28 cellular contexts compared by ENCODE assay signal in the genomic region with DNA sequence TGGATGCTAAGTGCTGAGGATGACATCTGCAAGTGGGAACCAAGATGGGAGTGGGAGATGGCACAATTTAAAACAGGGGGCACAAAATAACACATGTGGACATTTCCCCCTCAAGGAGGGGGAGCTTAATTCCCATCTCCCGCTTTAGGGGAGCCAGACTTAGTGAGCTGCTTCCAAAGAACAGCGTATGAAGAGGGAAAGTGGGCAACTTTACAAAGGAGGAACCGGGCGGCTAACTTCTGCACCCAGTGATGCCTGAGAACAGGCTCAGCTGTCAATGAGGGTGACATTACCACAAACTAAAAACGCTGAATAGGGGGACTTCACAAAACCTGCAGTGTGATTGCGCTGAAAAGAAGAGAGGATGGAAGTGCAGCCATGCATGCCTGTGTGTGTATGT.
"Had no signal": no experiment of that assay in that cellular context is flagged by ENCODE, and none has a peak within 500 bp of the region (broad histone marks: within the 10 kb centered on the region; RNA-seq: fewer than 3 reads in every experiment).

No MANE protein-coding gene starts in this region.

- H3K4me1 ChIP-seq: breast epithelium had no signal

- H3K4me3 ChIP-seq: adrenal gland, body of pancreas, breast epithelium had no signal

- H3K4me2 ChIP-seq: KMS-11 had no signal

- H3K36me3 ChIP-seq: adrenal gland, breast epithelium had no signal

- ATAC-seq: activated CD8-positive, alpha-beta memory T cell treated with anti-CD3 and anti-CD28 coated beads, Interleukin-2, amount 10 ng/mL, durations not matched to agents 7 days and 5 days; body of pancreas; Panc1 had no signal

- DNase-seq: activated B cell treated with CpG ODN at 0.5 μM for 24 hours; activated CD4-positive, alpha-beta memory T cell treated with anti-CD3 and anti-CD28 coated beads for 36 hours; activated CD4-positive, alpha-beta T cell treated with anti-CD3 and anti-CD28 coated beads for 4 hours; activated CD4-positive, alpha-beta T cell treated with anti-CD3 and anti-CD28 coated beads, Interleukin-2, amount 50 U/mL, for 1 hour; activated CD4-positive, CD25-positive, alpha-beta regulatory T cell treated with anti-CD3 and anti-CD28 coated beads, Interleukin-2, amount 50 U/mL, for 72 hours; activated CD8-positive, alpha-beta memory T cell treated with anti-CD3 and anti-CD28 coated beads for 24 hours; activated CD8-positive, alpha-beta memory T cell treated with anti-CD3 and anti-CD28 coated beads, Interleukin-2, amount 10 ng/mL, durations not matched to agents 7 days and 5 days; activated gamma-delta T cell; activated naive CD4-positive, alpha-beta T cell treated with Interleukin-2 at 50 U/mL for 16 hours; activated T-cell treated with anti-CD3 and anti-CD28 coated beads, Interleukin-2, amount 50 U/mL, for 24 hours; adrenal gland; body of pancreas; caudate nucleus; NCI-H1105; NCI-H1417 treated with DMSO at 0.1 percent for 48 hours; NCI-H187 treated with DMSO at 0.1 percent for 48 hours; NCI-H2081; NCI-H345; NCI-H524 treated with DMSO at 0.1 percent for 48 hours; SHP77 treated with DMSO at 0.1 percent for 48 hours; SW 1271; T-helper 1 cell; T-helper 2 cell; T-helper 9 cell had no signal

- H3K27ac ChIP-seq: adrenal gland, body of pancreas, breast epithelium, KMS-11, VCaP had no signal

- H3K9ac ChIP-seq: KMS-11 had no signal

- H3K9me3 ChIP-seq: adrenal gland, body of pancreas, breast epithelium had no signal
